Comparison of ENCODE assay signal across 28 cellular contexts in genomic region chr5:96641922-96642640, GRCh38.
"Had no signal": no experiment of that assay in that cellular context is flagged by ENCODE, and none has a peak within 500 bp of the region (broad histone marks: within the 10 kb centered on the region; RNA-seq: fewer than 3 reads in every experiment).

No MANE protein-coding gene starts in this region.

- H3K27ac ChIP-seq: breast epithelium, dorsolateral prefrontal cortex, ovary, psoas muscle, tibial artery had no signal

- ATAC-seq: effector memory CD8-positive, alpha-beta T cell; esophagus mucosa; left ventricle myocardium superior; natural killer cell treated with Interleukin-12 subunit alpha and Interleukin-12 subunit beta and Interleukin-15 and Interleukin-18, amount 100 ng/mL, for 72 hours; psoas muscle; right cardiac atrium; stimulated activated naive CD8-positive, alpha-beta T cell treated with anti-CD3 and anti-CD28 coated beads, Interleukin-15, amount 100 ng/mL, for 72 hours had no signal

- H3K4me1 ChIP-seq: breast epithelium, tibial artery had no signal

- H3K9me3 ChIP-seq: breast epithelium, ovary, psoas muscle, tibial artery had no signal

- H3K27ac Mint-ChIP-seq: activated CD4-positive, alpha-beta memory T cell treated with anti-CD3 and anti-CD28 coated beads for 36 hours; activated naive CD4-positive, alpha-beta T cell treated with anti-CD3 and anti-CD28 coated beads for 36 hours; activated naive CD8-positive, alpha-beta T cell treated with anti-CD3 and anti-CD28 coated beads, Interleukin-2, amount 10 ng/mL, durations not matched to agents 7 days and 5 days; effector memory CD8-positive, alpha-beta T cell; natural killer cell treated with Interleukin-12 subunit alpha and Interleukin-12 subunit beta and Interleukin-15 and Interleukin-18, amount 100 ng/mL, for 72 hours; stimulated activated naive CD8-positive, alpha-beta T cell treated with anti-CD3 and anti-CD28 coated beads, Interleukin-15, amount 100 ng/mL, for 72 hours had no signal

- H3K27me3 ChIP-seq: breast epithelium, dorsolateral prefrontal cortex, ovary, tibial artery had no signal

- H3K4me1 Mint-ChIP-seq: central memory CD8-positive, alpha-beta T cell; stimulated activated naive CD8-positive, alpha-beta T cell treated with anti-CD3 and anti-CD28 coated beads, Interleukin-15, amount 100 ng/mL, for 72 hours had no signal

- H3K27me3 Mint-ChIP-seq: central memory CD8-positive, alpha-beta T cell; effector memory CD8-positive, alpha-beta T cell had no signal

- H3K4me3 Mint-ChIP-seq: activated CD4-positive, alpha-beta memory T cell treated with anti-CD3 and anti-CD28 coated beads for 36 hours; activated naive CD4-positive, alpha-beta T cell treated with anti-CD3 and anti-CD28 coated beads for 36 hours; activated naive CD8-positive, alpha-beta T cell treated with anti-CD3 and anti-CD28 coated beads, Interleukin-2, amount 10 ng/mL, durations not matched to agents 7 days and 5 days; central memory CD8-positive, alpha-beta T cell; effector memory CD8-positive, alpha-beta T cell; natural killer cell treated with Interleukin-12 subunit alpha and Interleukin-12 subunit beta and Interleukin-15 and Interleukin-18, amount 100 ng/mL, for 72 hours; stimulated activated naive CD8-positive, alpha-beta T cell treated with anti-CD3 and anti-CD28 coated beads, Interleukin-15, amount 100 ng/mL, for 72 hours had no signal

- DNase-seq: activated CD4-positive, alpha-beta memory T cell treated with anti-CD3 and anti-CD28 coated beads for 36 hours; activated CD4-positive, alpha-beta T cell treated with anti-CD3 and anti-CD28 coated beads for 4 hours; activated CD4-positive, CD25-positive, alpha-beta regulatory T cell; activated effector memory CD4-positive, alpha-beta T cell treated with Interleukin-2 at 50 U/mL for 16 hours; activated naive CD4-positive, alpha-beta T cell treated with anti-CD3 and anti-CD28 coated beads for 36 hours; activated naive CD8-positive, alpha-beta T cell treated with anti-CD3 and anti-CD28 coated beads, Interleukin-2, amount 10 ng/mL, durations not matched to agents 7 days and 5 days; activated T-cell treated with anti-CD3 and anti-CD28 coated beads, Interleukin-2, amount 50 U/mL, for 48 hours; amniotic stem cell; dorsolateral prefrontal cortex; effector memory CD8-positive, alpha-beta T cell; foreskin melanocyte; hippocampal formation; kidney glomerular epithelial cell; left ventricle myocardium superior; mammary epithelial cell; midbrain; ovary; psoas muscle; right cardiac atrium; stimulated activated CD4-positive, alpha-beta T cell treated with anti-CD3 and anti-CD28 coated beads, Interleukin-12 subunit alpha, Interleukin-12 subunit beta, amount 100 ng/mL, for 4 hours; stimulated activated CD4-positive, alpha-beta T cell treated with anti-CD3 and anti-CD28 coated beads, Interleukin-1b, Interleukin-23, amount 100 ng/mL, for 48 hours; stimulated activated naive CD8-positive, alpha-beta T cell treated with anti-CD3 and anti-CD28 coated beads, Interleukin-15, amount 100 ng/mL, for 72 hours; T1000; tibial artery had no signal

- H3K36me3 Mint-ChIP-seq: activated CD4-positive, alpha-beta memory T cell treated with anti-CD3 and anti-CD28 coated beads for 36 hours; activated naive CD8-positive, alpha-beta T cell treated with anti-CD3 and anti-CD28 coated beads, Interleukin-2, amount 10 ng/mL, durations not matched to agents 7 days and 5 days; natural killer cell treated with Interleukin-12 subunit alpha and Interleukin-12 subunit beta and Interleukin-15 and Interleukin-18, amount 100 ng/mL, for 72 hours had no signal

- H3K4me3 ChIP-seq: breast epithelium, dorsolateral prefrontal cortex, ovary, psoas muscle, tibial artery had no signal

- H3K36me3 ChIP-seq: breast epithelium, ovary, tibial artery had no signal

- H3K9me3 Mint-ChIP-seq: activated CD4-positive, alpha-beta memory T cell treated with anti-CD3 and anti-CD28 coated beads for 36 hours; activated naive CD4-positive, alpha-beta T cell treated with anti-CD3 and anti-CD28 coated beads for 36 hours; activated naive CD8-positive, alpha-beta T cell treated with anti-CD3 and anti-CD28 coated beads, Interleukin-2, amount 10 ng/mL, durations not matched to agents 7 days and 5 days; central memory CD8-positive, alpha-beta T cell; effector memory CD8-positive, alpha-beta T cell; natural killer cell treated with Interleukin-12 subunit alpha and Interleukin-12 subunit beta and Interleukin-15 and Interleukin-18, amount 100 ng/mL, for 72 hours; stimulated activated naive CD8-positive, alpha-beta T cell treated with anti-CD3 and anti-CD28 coated beads, Interleukin-15, amount 100 ng/mL, for 72 hours had no signal
